ENCODE assay signal across 13 cellular contexts in the genomic region with DNA sequence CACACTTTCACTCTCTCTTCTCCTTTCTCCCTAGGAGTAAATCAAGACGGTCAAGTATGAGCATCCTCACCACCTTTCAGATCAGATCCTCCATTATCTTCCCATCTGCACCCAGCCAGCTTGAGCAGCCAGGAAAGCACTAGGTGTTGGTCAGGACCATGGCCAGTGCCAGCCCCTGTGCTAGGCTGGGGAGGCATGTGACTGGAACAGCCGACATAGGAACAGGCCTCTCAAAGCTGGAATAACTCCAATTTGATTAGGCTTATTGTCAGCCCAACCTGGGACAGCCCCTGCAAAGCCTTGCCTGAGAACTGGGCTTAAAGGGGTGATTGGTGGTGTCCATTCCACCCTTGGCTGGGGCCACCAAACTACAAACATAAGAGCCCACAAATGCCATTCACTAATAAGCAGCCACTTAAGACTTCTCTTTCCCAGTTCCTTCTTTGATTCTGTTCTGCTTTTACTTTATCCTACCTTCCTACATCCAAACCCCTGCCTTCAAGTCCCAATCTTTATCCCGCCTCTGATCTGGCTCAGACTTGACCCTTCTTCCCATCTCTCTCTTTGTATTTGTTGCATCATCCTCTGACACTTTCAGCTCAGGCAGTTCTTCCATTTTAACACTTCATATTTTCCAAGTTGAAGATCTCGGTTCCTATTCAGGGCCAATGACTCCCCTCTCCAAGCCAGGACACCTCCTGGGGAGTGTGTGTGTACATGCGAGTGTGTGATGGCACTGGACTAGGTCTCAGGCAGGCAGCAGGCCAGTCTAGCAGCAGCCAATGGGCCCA. TPM values are rescaled to one million over a fixed set of nuclear protein-coding genes. Genes with fewer than 3 reads are reported as not detected.
DNase-seq lines count a peak whose midpoint lies in the region; ATAC-seq, FAIRE-seq and TF ChIP-seq lines count a peak whose summit lies in the region.
"Had no signal": no experiment of that assay in that cellular context is flagged by ENCODE, and none has a peak within 500 bp of the region (broad histone marks: within the 10 kb centered on the region; RNA-seq: fewer than 3 reads in every experiment).

No MANE protein-coding gene starts in this region.

- no peaks in the 10 kb centered on the region for H3K36me3 Mint-ChIP-seq in nephron progenitor cell (ENCODE audit: low read depth)
- H3K36me3 Mint-ChIP-seq: activated naive CD4-positive, alpha-beta T cell treated with anti-CD3 and anti-CD28 coated beads, Interleukin-2, amount 50 U/mL, for 72 hours had no signal

- no peak overlapping the region for H2BK120ac ChIP-seq in H1 (replicated peaks; ENCODE audit: low read depth, low read length)

- H3K9me3 Mint-ChIP-seq in nephron progenitor cell: no peaks in the 10 kb centered on the region
- H3K9me3 Mint-ChIP-seq: activated naive CD4-positive, alpha-beta T cell treated with anti-CD3 and anti-CD28 coated beads, Interleukin-2, amount 50 U/mL, for 72 hours had no signal

- intact Hi-C loops in left colon (cut with DNase I, micrococcal nuclease): no loop called here

- CTCF ChIA-PET in H1 (lab: Charles Lee; ENCODE audit: partially characterized antibody): interaction anchor here (1.0 to 4.5 kb wide), 5 partner anchors 14 to 152 kb away, joined by 3 to 31 read pairs (median 5); no protein-coding TSS in a partner anchor

- no peak overlapping the region for H3K14ac ChIP-seq in H1 (ENCODE audit: insufficient read length)

- TF ChIP-seq CTCF in H1 (IDR thresholded peaks at IDR 0.05; ENCODE audit: control extremely low read depth in 1 of 3, insufficient read depth in 1 of 3, low read depth in 1 of 3, low read length in 3 of 3) (no peak), nephron progenitor cell (IDR thresholded peaks at IDR 0.05) (no peak)

- H3K4me1 ChIP-seq in GM23248 (ENCODE audit: insufficient read depth): no peaks in the 10 kb centered on the region
- peaks cover 0 to 12% (median 8%) of the 10 kb centered on the region in 4 experiments; a peak in 5 of 7 replicates for H3K4me1 ChIP-seq in H1 (replicated peaks in 1 of 4; ENCODE audit: control insufficient read depth in 3 of 4, insufficient read depth in 4 of 4, low read length in 3 of 4)
- H3K4me1 ChIP-seq: HAP-1 had no signal

- H2BK20ac ChIP-seq in H1 (ENCODE audit: low read length): no peak overlapping the region

- H2BK15ac ChIP-seq in H1 (ENCODE audit: low read length): no peak overlapping the region

- H2AFZ ChIP-seq in GM23248 (no peak overlapping the region), H1 (ENCODE audit: low read length) (no peak overlapping the region)

- peak in 1 of 2 experiments; percentile 67; a peak in 1 of 3 replicates for TF ChIP-seq EP300 in H1 (IDR thresholded peaks at IDR 0.05; ENCODE audit: borderline replicate concordance in 1 of 2, low read depth in 2 of 2, low read length in 2 of 2)

- no peaks in the 10 kb centered on the region for H3K9me2 ChIP-seq in GM23248 (ENCODE audit: insufficient read depth)

- in situ Hi-C loops in GM23248 (cut with MboI): no loop called here

- no peak overlapping the region for H4K5ac ChIP-seq in H1 (ENCODE audit: insufficient read length, low read depth, low read length)

- DNase-seq in GM23248: peak; percentile 46
- DNase-seq in H1 (ENCODE audit: low read depth in 1 of 2, low spot score in 2 of 2): peak in 1 of 2 experiments; percentile 72
- DNase-seq in nephron progenitor cell: peak; percentile 78
- DNase-seq in left colon: no peak
- no peak for DNase-seq in NCI-H1694 (lab: John Stamatoyannopoulos, UW)
- DNase-seq: activated CD4-positive, CD25-positive, alpha-beta regulatory T cell; EL; NCI-H1417 had no signal

- H3K27ac ChIP-seq in GM23248: no peak overlapping the region
- no peak overlapping the region for H3K27ac ChIP-seq in H1 (ENCODE audit: low read depth, low read length)

- no peak for TF ChIP-seq POLR2A in H1 (IDR thresholded peaks at IDR 0.05; ENCODE audit: control extremely low read depth in 1 of 2, low read depth in 2 of 2, low read length in 2 of 2)

- POLR2A ChIA-PET in H1 (lab: Charles Lee; ENCODE audit: partially characterized antibody): interaction anchor here (1.2 kb wide), 1 partner anchor 15 kb away, joined by 3 read pairs; no protein-coding TSS in a partner anchor

- H3K79me2 ChIP-seq in GM23248 (ENCODE audit: insufficient read depth): no peaks in the 10 kb centered on the region
- H3K79me2 ChIP-seq in H1 (ENCODE audit: control insufficient read depth in 1 of 2, insufficient read depth in 2 of 2, low read length in 2 of 2): no peaks in the 10 kb centered on the region

- no peaks in the 10 kb centered on the region for H3K4me1 Mint-ChIP-seq in nephron progenitor cell

- H3K9ac ChIP-seq in GM23248: no peak overlapping the region
- H3K9ac ChIP-seq in H1 (replicated peaks in 1 of 4; ENCODE audit: extremely low read depth in 1 of 4, low read depth in 3 of 4, low read length in 3 of 4): no peak overlapping the region

- H2BK5ac ChIP-seq in H1 (ENCODE audit: low read depth, low read length): no peak overlapping the region

- no peak overlapping the region for H3K4me2 ChIP-seq in GM23248 (ENCODE audit: unreplicated experiment)
- no peak overlapping the region for H3K4me2 ChIP-seq in H1 (ENCODE audit: insufficient read depth in 1 of 2, low read depth in 2 of 2, low read length in 2 of 2)

- WGBS in GM23248 (ENCODE audit: low coverage in 1 of 2, low lambda C conversion rate in 2 of 2, missing lambda C conversion rate in 2 of 2), 2 experiments: 35 to 45% methylated on average over 5 of the region's 5 CpGs
- WGBS in H1 (ENCODE audit: extremely low coverage in 1 of 2, insufficient coverage in 1 of 2, insufficient read length in 1 of 2, insufficient replicate concordance in 2 of 2, low coverage in 1 of 2, low lambda C conversion rate in 2 of 2, missing lambda C conversion rate in 1 of 2), 2 experiments: 80% methylated on average over 5 of the region's 5 CpGs; no CpG with 5 or more reads in 1 of the 2 experiments

- H3K9me3 ChIP-seq in GM23248 (ENCODE audit: low read depth): no peaks in the 10 kb centered on the region
- H3K9me3 ChIP-seq in H1 (ENCODE audit: insufficient read depth in 2 of 2, low read depth in 1 of 2, low read length in 1 of 2): no peaks in the 10 kb centered on the region
- H3K9me3 ChIP-seq: HAP-1 had no signal

- H3K18ac ChIP-seq in H1 (ENCODE audit: extremely low read depth, low read length): no peak overlapping the region

- FAIRE-seq in H1 (lab: Jason Lieb, UNC): no peak
- FAIRE-seq: islet of Langerhans had no signal

- H3K56ac ChIP-seq in H1 (replicated peaks; ENCODE audit: insufficient read length, low read depth, low read length): no peak overlapping the region

- no peak overlapping the region for H3K27ac Mint-ChIP-seq in nephron progenitor cell
- H3K27ac Mint-ChIP-seq: activated naive CD4-positive, alpha-beta T cell treated with anti-CD3 and anti-CD28 coated beads, Interleukin-2, amount 50 U/mL, for 72 hours had no signal

- no peak overlapping the region for H2BK12ac ChIP-seq in H1 (ENCODE audit: low read depth, low read length)

- H3K27me3 Mint-ChIP-seq in nephron progenitor cell (ENCODE audit: low read depth, poor library complexity): peaks cover 10% of the 10 kb centered on the region

- no peak overlapping the region for H3K4me3 Mint-ChIP-seq in nephron progenitor cell

- ATAC-seq in left colon (no peak), HG03378 (IDR thresholded peaks at IDR 0.05; ENCODE audit: unreplicated experiment) (no peak)
- ATAC-seq: activated naive CD4-positive, alpha-beta T cell treated with anti-CD3 and anti-CD28 coated beads, Interleukin-2, amount 50 U/mL, for 72 hours had no signal

- H3K23ac ChIP-seq in H1 (ENCODE audit: insufficient read length): no peak overlapping the region

- no peaks in the 10 kb centered on the region for H4K20me1 ChIP-seq in GM23248 (ENCODE audit: insufficient read depth)
- H4K20me1 ChIP-seq in H1 (replicated peaks in 1 of 2; ENCODE audit: control insufficient read depth in 1 of 2, insufficient read depth in 2 of 2, low read length in 2 of 2): no peaks in the 10 kb centered on the region

- H4K8ac ChIP-seq in H1 (ENCODE audit: extremely low read depth, insufficient read depth, low read length): no peak overlapping the region

- no peak overlapping the region for H3K4ac ChIP-seq in H1 (replicated peaks; ENCODE audit: insufficient read length, low read depth, low read length)

- H3K79me1 ChIP-seq in H1 (ENCODE audit: low read depth, low read length): no peaks in the 10 kb centered on the region

- H3F3A ChIP-seq in GM23248 (ENCODE audit: insufficient read depth): no peaks in the 10 kb centered on the region

- no peaks in the 10 kb centered on the region for H3K27me3 ChIP-seq in GM23248 (replicated peaks; ENCODE audit: insufficient read depth)
- H3K27me3 ChIP-seq in H1 (replicated peaks in 1 of 4; ENCODE audit: control insufficient read depth in 3 of 4, extremely low read depth in 1 of 4, insufficient read depth in 3 of 4, low read length in 3 of 4): no peaks in the 10 kb centered on the region

- no peaks in the 10 kb centered on the region for H3K36me3 ChIP-seq in GM23248 (ENCODE audit: low read depth)
- no peaks in the 10 kb centered on the region for H3K36me3 ChIP-seq in H1 (ENCODE audit: control insufficient read depth in 2 of 4, insufficient read depth in 4 of 4, low read length in 3 of 4)
- H3K36me3 ChIP-seq: HAP-1 had no signal

- H3K4me3 ChIP-seq in GM23248 (no peak overlapping the region), H1 (ENCODE audit: extremely low read depth in 1 of 4, insufficient read depth in 2 of 4, low read depth in 3 of 4, low read length in 4 of 4) (no peak overlapping the region)
- H3K4me3 ChIP-seq: HAP-1 had no signal

- no peak overlapping the region for H4K91ac ChIP-seq in H1 (replicated peaks; ENCODE audit: insufficient read length, low read length)

- H3K23me2 ChIP-seq in H1 (ENCODE audit: low read depth, low read length): no peaks in the 10 kb centered on the region

- TF ChIP-seq RAD21 in H1 (IDR thresholded peaks at IDR 0.05 in 1 of 2, conservative IDR thresholded peaks at IDR 0.05 in 1 of 2; ENCODE audit: low read depth in 2 of 2, low read length in 2 of 2): no peak

- no peak overlapping the region for H2AK5ac ChIP-seq in H1 (ENCODE audit: low read depth, low read length)

RNA-seq across cellular contexts. Expression of gene TREM2, which starts 4.5 kb away (rescaled TPM):
- not detected in 2 replicates for total RNA-seq in GM23248 (2014; rRNA removed; shearing (Covaris generic))
- not detected in 2 replicates for polyA plus RNA-seq in GM23248 (2016; fragmentation: Nextera tagmentation; extraction: Ambion mirVana)
- not detected for polyA plus RNA-seq in PFSK-1 (2012; ENCODE audit: insufficient read length, low read depth)
- total RNA-seq in H1 (2021; fragmentation: NEBNext Ultra II Directional; extraction: Animal tissue kit (Norgen Biotek cat#: 25700)): not detected in 2 replicates
- polyA plus RNA-seq in H1 (2011; rRNA removed): 0.20 and 0.24 TPM in 2 replicates
- polyA plus RNA-seq in H1 (2011; cell fraction: cytosol; rRNA removed): 0.13 TPM
- polyA plus RNA-seq in H1 (2011; cell fraction: nucleus; rRNA removed): 0.14 TPM
- 0.23 TPM in 1 of 4 replicates, not detected in the others for polyA plus RNA-seq in H1 (2012, experiment 1 of 2)
- not detected for polyA plus RNA-seq in H1 (2012, experiment 2 of 2)
- polyA plus RNA-seq in H1 (2013, experiment 1 of 2): not detected
- 0.13 TPM for polyA plus RNA-seq in H1 (2013, experiment 2 of 2)
- polyA minus RNA-seq in H1 (2011; rRNA and poly(A)+ RNA removed): not detected in 2 replicates
- not detected for polyA minus RNA-seq in H1 (2011; cell fraction: cytosol; rRNA and poly(A)+ RNA removed)
- polyA minus RNA-seq in H1 (2011; cell fraction: nucleus; rRNA and poly(A)+ RNA removed): not detected
- total RNA-seq in left colon: 1 to 10 TPM in 1 of 2 donors, under 1 TPM in 1; 0.27 to 2.9 TPM
- total RNA-seq: activated naive CD4-positive, alpha-beta T cell treated with anti-CD3 and anti-CD28 coated beads, Interleukin-2, amount 50 U/mL, for 72 hours had no signal

RNA-seq across cellular contexts. Expression of gene TREML1, which starts 13.2 kb away (rescaled TPM):
- not detected in 2 replicates for total RNA-seq in GM23248 (2014; rRNA removed; shearing (Covaris generic))
- polyA plus RNA-seq in GM23248 (2016; fragmentation: Nextera tagmentation; extraction: Ambion mirVana) (not detected in 2 replicates), H1 (2011; rRNA removed) (0.08 and 0.30 TPM in 2 replicates)
- not detected for polyA plus RNA-seq in PFSK-1 (2012; ENCODE audit: insufficient read length, low read depth)
- not detected in 2 replicates for total RNA-seq in H1 (2021; fragmentation: NEBNext Ultra II Directional; extraction: Animal tissue kit (Norgen Biotek cat#: 25700))
- 0.16 TPM for polyA plus RNA-seq in H1 (2011; cell fraction: cytosol; rRNA removed)
- not detected for polyA plus RNA-seq in H1 (2011; cell fraction: nucleus; rRNA removed)
- 0.16 TPM in 1 of 4 replicates, not detected in the others for polyA plus RNA-seq in H1 (2012, experiment 1 of 2)
- not detected for polyA plus RNA-seq in H1 (2012, experiment 2 of 2)
- not detected for polyA plus RNA-seq in H1 (2013, experiment 1 of 2)
- polyA plus RNA-seq in H1 (2013, experiment 2 of 2): 0.31 TPM
- not detected in 2 replicates for polyA minus RNA-seq in H1 (2011; rRNA and poly(A)+ RNA removed)
- polyA minus RNA-seq in H1 (2011; cell fraction: cytosol; rRNA and poly(A)+ RNA removed): not detected
- polyA minus RNA-seq in H1 (2011; cell fraction: nucleus; rRNA and poly(A)+ RNA removed): not detected
- not detected for total RNA-seq in left colon
- total RNA-seq: activated naive CD4-positive, alpha-beta T cell treated with anti-CD3 and anti-CD28 coated beads, Interleukin-2, amount 50 U/mL, for 72 hours had no signal

RNA-seq across cellular contexts. Expression of gene TREML2, which starts 33.6 kb away (rescaled TPM):
- total RNA-seq in GM23248 (2014; rRNA removed; shearing (Covaris generic)): not detected in 2 replicates
- polyA plus RNA-seq in GM23248 (2016; fragmentation: Nextera tagmentation; extraction: Ambion mirVana) (not detected in 2 replicates), H1 (2011; rRNA removed) (0.18 and 0.22 TPM in 2 replicates)
- polyA plus RNA-seq in PFSK-1 (2012; ENCODE audit: insufficient read length, low read depth): not detected
- total RNA-seq in H1 (2021; fragmentation: NEBNext Ultra II Directional; extraction: Animal tissue kit (Norgen Biotek cat#: 25700)): 0.09 and 0.11 TPM in 2 replicates
- 0.22 TPM for polyA plus RNA-seq in H1 (2011; cell fraction: cytosol; rRNA removed)
- polyA plus RNA-seq in H1 (2011; cell fraction: nucleus; rRNA removed): 0.13 TPM
- 0.14 to 0.27 TPM (median 0.15 TPM) in 3 of 4 replicates, not detected in the other for polyA plus RNA-seq in H1 (2012, experiment 1 of 2)
- 0.04 TPM for polyA plus RNA-seq in H1 (2012, experiment 2 of 2)
- polyA plus RNA-seq in H1 (2013, experiment 1 of 2): 0.20 TPM
- 0.22 TPM for polyA plus RNA-seq in H1 (2013, experiment 2 of 2)
- polyA minus RNA-seq in H1 (2011; rRNA and poly(A)+ RNA removed): 0.32 and 0.61 TPM in 2 replicates
- not detected for polyA minus RNA-seq in H1 (2011; cell fraction: cytosol; rRNA and poly(A)+ RNA removed)
- not detected for polyA minus RNA-seq in H1 (2011; cell fraction: nucleus; rRNA and poly(A)+ RNA removed)
- total RNA-seq in left colon: under 1 TPM in 1 of 2 donors, not detected in 1; 0.17 TPM

Comparison
In these comparisons a context has a peak if more than half of its experiments do, and no peak if none do; other contexts are left out.
1. DNase-seq: peak in GM23248 (single experiment) and nephron progenitor cell (single experiment); none in left colon (0 of 2) and NCI-H1694 (single experiment).